In the genomic region with DNA sequence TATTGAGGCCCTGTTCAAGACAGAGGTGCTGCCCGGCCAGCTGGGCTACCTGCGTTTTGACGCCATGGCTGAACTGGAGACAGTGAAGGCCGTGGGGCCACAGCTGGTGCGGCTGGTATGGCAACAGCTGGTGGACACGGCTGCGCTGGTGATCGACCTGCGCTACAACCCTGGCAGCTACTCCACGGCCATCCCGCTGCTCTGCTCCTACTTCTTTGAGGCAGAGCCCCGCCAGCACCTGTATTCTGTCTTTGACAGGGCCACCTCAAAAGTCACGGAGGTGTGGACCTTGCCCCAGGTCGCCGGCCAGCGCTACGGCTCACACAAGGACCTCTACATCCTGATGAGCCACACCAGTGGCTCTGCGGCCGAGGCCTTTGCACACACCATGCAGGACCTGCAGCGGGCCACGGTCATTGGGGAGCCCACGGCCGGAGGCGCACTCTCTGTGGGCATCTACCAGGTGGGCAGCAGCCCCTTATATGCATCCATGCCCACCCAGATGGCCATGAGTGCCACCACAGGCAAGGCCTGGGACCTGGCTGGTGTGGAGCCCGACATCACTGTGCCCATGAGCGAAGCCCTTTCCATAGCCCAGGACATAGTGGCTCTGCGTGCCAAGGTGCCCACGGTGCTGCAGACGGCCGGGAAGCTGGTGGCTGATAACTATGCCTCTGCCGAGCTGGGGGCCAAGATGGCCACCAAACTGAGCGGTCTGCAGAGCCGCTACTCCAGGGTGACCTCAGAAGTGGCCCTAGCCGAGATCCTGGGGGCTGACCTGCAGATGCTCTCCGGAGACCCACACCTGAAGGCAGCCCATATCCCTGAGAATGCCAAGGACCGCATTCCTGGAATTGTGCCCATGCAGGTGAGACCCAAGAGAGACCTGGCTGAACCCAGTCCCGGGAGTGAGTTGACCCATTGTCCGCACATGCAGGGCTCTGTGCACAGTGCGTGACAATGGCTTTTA, we compare ENCODE assay signal across 25 cellular contexts. TPM values are rescaled to one million over a fixed set of nuclear protein-coding genes. Genes with fewer than 3 reads are reported as not detected.
"Had no signal": no experiment of that assay in that cellular context is flagged by ENCODE, and none has a peak within 500 bp of the region (broad histone marks: within the 10 kb centered on the region; RNA-seq: fewer than 3 reads in every experiment).

No MANE protein-coding gene starts in this region.

- H3K27ac Mint-ChIP-seq: nephron; stimulated activated memory B cell treated with anti-CD40 and anti-IgM and Interleukin-4, amounts not matched to agents 10 μg/mL and 1 μg/mL and 100 μg/mL, for 72 hours; stimulated activated naive CD8-positive, alpha-beta T cell treated with anti-CD3 and anti-CD28 coated beads, Interleukin-15, Interleukin-2, amounts not matched to agents 100 ng/mL and 50 ng/mL, for 24 hours had no signal

- H3K36me3 Mint-ChIP-seq: stimulated activated memory B cell treated with anti-CD40 and anti-IgM and Interleukin-4, amounts not matched to agents 10 μg/mL and 1 μg/mL and 100 μg/mL, for 72 hours had no signal

- H3K36me3 ChIP-seq: colonic mucosa, esophagus squamous epithelium, gastroesophageal sphincter, right atrium auricular region, tibial nerve, upper lobe of right lung, vagina had no signal

- H3K9me3 Mint-ChIP-seq: nephron; stimulated activated memory B cell treated with anti-CD40 and anti-IgM and Interleukin-4, amounts not matched to agents 10 μg/mL and 1 μg/mL and 100 μg/mL, for 72 hours; stimulated activated naive CD8-positive, alpha-beta T cell treated with anti-CD3 and anti-CD28 coated beads, Interleukin-15, Interleukin-2, amounts not matched to agents 100 ng/mL and 50 ng/mL, for 24 hours had no signal

- H3K4me2 ChIP-seq: hepatocyte had no signal

- H3K27ac ChIP-seq: colonic mucosa, esophagus squamous epithelium, gastroesophageal sphincter, hepatocyte, right atrium auricular region, testis, tibial nerve, upper lobe of right lung, vagina had no signal

- H3K4me1 Mint-ChIP-seq: stimulated activated memory B cell treated with anti-CD40 and anti-IgM and Interleukin-4, amounts not matched to agents 10 μg/mL and 1 μg/mL and 100 μg/mL, for 72 hours had no signal

- H3K27me3 Mint-ChIP-seq: stimulated activated memory B cell treated with anti-CD40 and anti-IgM and Interleukin-4, amounts not matched to agents 10 μg/mL and 1 μg/mL and 100 μg/mL, for 72 hours; stimulated activated naive CD8-positive, alpha-beta T cell treated with anti-CD3 and anti-CD28 coated beads, Interleukin-15, Interleukin-2, amounts not matched to agents 100 ng/mL and 50 ng/mL, for 24 hours had no signal

- H3K27me3 ChIP-seq: colonic mucosa, esophagus squamous epithelium, gastroesophageal sphincter, hepatocyte, right atrium auricular region, testis, tibial nerve, upper lobe of right lung, vagina had no signal

- H3K79me2 ChIP-seq: hepatocyte had no signal

- H3K4me3 Mint-ChIP-seq: nephron; stimulated activated memory B cell treated with anti-CD40 and anti-IgM and Interleukin-4, amounts not matched to agents 10 μg/mL and 1 μg/mL and 100 μg/mL, for 72 hours; stimulated activated naive CD8-positive, alpha-beta T cell treated with anti-CD3 and anti-CD28 coated beads, Interleukin-15, Interleukin-2, amounts not matched to agents 100 ng/mL and 50 ng/mL, for 24 hours had no signal

- ATAC-seq: gastroesophageal sphincter; left colon; stimulated activated memory B cell treated with anti-CD40 and anti-IgM and Interleukin-4, amounts not matched to agents 10 μg/mL and 1 μg/mL and 100 μg/mL, for 72 hours; upper lobe of right lung had no signal

- H3K4me3 ChIP-seq: colonic mucosa, esophagus squamous epithelium, gastroesophageal sphincter, hepatocyte, right atrium auricular region, testis, tibial nerve, upper lobe of right lung, vagina had no signal

- H3K4me1 ChIP-seq: colonic mucosa, esophagus squamous epithelium, gastroesophageal sphincter, right atrium auricular region, testis, tibial nerve, upper lobe of right lung, vagina had no signal

- H3K9me3 ChIP-seq: colonic mucosa, esophagus squamous epithelium, gastroesophageal sphincter, right atrium auricular region, testis, tibial nerve, upper lobe of right lung, vagina had no signal

- DNase-seq: cerebellar nuclear complex; colonic mucosa; dermis blood vessel endothelial cell; esophagus squamous epithelium; foreskin fibroblast; left colon; mammary epithelial cell; small intestine; stimulated activated CD4-positive, alpha-beta T cell treated with anti-CD3 and anti-CD28 coated beads, Interleukin-4, amount 100 ng/mL, for 1 hour; testis; upper lobe of right lung had no signal

- FAIRE-seq: small intestine had no signal

- H2AFZ ChIP-seq: hepatocyte had no signal

RNA-seq across cellular contexts. Expression of gene RBP3, which starts 2.8 kb away (rescaled TPM):
- total RNA-seq: colonic mucosa, dermis blood vessel endothelial cell, epithelial cell of proximal tubule, esophagus squamous epithelium, gastroesophageal sphincter, kidney epithelial cell, left colon, liver, mammary epithelial cell, mucosa of gallbladder, myocyte, omental fat pad, right atrium auricular region, tibial nerve, upper lobe of right lung, vagina had no signal
- polyA plus RNA-seq: liver, mammary epithelial cell had no signal

RNA-seq across cellular contexts. Expression of gene GDF2, which starts 28.7 kb away (rescaled TPM):
- total RNA-seq: colonic mucosa, dermis blood vessel endothelial cell, epithelial cell of proximal tubule, esophagus squamous epithelium, gastroesophageal sphincter, hepatocyte, kidney epithelial cell, left colon, mammary epithelial cell, mucosa of gallbladder, myocyte, omental fat pad, tibial nerve, upper lobe of right lung, vagina had no signal
- polyA plus RNA-seq: mammary epithelial cell, small intestine had no signal

RNA-seq across cellular contexts. Expression of gene ZNF488, which starts 33.1 kb away (rescaled TPM):
- total RNA-seq: right atrium auricular region, vagina had no signal

RNA-seq across cellular contexts. Expression of gene GDF10, which starts 51.0 kb away (rescaled TPM):
- total RNA-seq: dermis blood vessel endothelial cell, epithelial cell of proximal tubule, kidney epithelial cell, mammary epithelial cell, myocyte had no signal
- polyA plus RNA-seq: mammary epithelial cell had no signal
